In the genomic region with DNA sequence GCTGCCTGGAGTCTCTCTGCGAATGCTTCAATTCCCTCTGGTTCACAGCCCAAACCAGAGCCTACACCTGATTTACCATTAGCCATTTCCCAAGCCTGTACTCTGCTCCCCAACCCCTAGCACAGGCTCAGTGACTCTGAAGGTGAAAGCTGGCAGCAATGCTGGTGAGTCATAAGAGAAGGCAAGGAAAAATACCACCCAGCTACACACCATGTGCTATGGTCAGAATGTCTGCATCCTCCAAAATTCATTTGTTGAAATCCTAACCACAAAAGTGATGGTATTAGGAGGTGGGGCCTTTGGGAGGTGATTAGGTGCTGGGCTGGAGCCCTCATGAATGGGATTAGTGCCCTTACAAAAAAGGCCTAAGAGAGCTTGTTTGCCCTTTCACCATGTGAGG, we compare ENCODE assay signal across 19 cellular contexts.
DNase-seq lines count a peak whose midpoint lies in the region; ATAC-seq and TF ChIP-seq lines count a peak whose summit lies in the region.
"Had no signal": no experiment of that assay in that cellular context is flagged by ENCODE, and none has a peak within 500 bp of the region (broad histone marks: within the 10 kb centered on the region; RNA-seq: fewer than 3 reads in every experiment).

No MANE protein-coding gene starts in this region.

- H3K79me1 ChIP-seq in trophoblast cell (ENCODE audit: low read length): no peaks in the 10 kb centered on the region

- peak; percentile 52 for ATAC-seq in esophagus mucosa
- ATAC-seq in gastrocnemius medialis: no peak
- ATAC-seq in HG02973 (IDR thresholded peaks at IDR 0.05; ENCODE audit: unreplicated experiment): no peak
- ATAC-seq: naive thymus-derived CD8-positive, alpha-beta T cell; stimulated activated naive CD8-positive, alpha-beta T cell treated with anti-CD3 and anti-CD28 coated beads, Interleukin-15, amount 100 ng/mL, for 72 hours had no signal

- H3K4ac ChIP-seq in trophoblast cell (ENCODE audit: low read depth, low read length): no peak overlapping the region

- no peaks in the 10 kb centered on the region for H3K36me3 ChIP-seq in GM23248 (ENCODE audit: low read depth)
- H3K36me3 ChIP-seq in SJSA1: no peaks in the 10 kb centered on the region
- no peaks in the 10 kb centered on the region for H3K36me3 ChIP-seq in trophoblast cell (ENCODE audit: control insufficient read depth in 1 of 2, insufficient read depth in 2 of 2, low read length in 2 of 2)
- no peaks in the 10 kb centered on the region for H3K36me3 ChIP-seq in gastrocnemius medialis
- H3K36me3 ChIP-seq: prostate gland had no signal

- no peak overlapping the region for H2BK12ac ChIP-seq in trophoblast cell (ENCODE audit: low read length)

- H4K12ac ChIP-seq in trophoblast cell (ENCODE audit: low read depth, low read length): no peak overlapping the region

- H4K20me1 ChIP-seq in GM23248 (ENCODE audit: insufficient read depth): no peaks in the 10 kb centered on the region

- H3K27me3 ChIP-seq in GM23248 (replicated peaks; ENCODE audit: insufficient read depth): no peaks in the 10 kb centered on the region
- H3K27me3 ChIP-seq in SJSA1 (replicated peaks): no peaks in the 10 kb centered on the region
- no peaks in the 10 kb centered on the region for H3K27me3 ChIP-seq in trophoblast cell (ENCODE audit: insufficient read depth, low read length)
- no peaks in the 10 kb centered on the region for H3K27me3 ChIP-seq in gastrocnemius medialis

- no peak for TF ChIP-seq CTCF in gastrocnemius medialis (IDR thresholded peaks at IDR 0.05 in 4 of 5, conservative IDR thresholded peaks at IDR 0.05 in 1 of 5)

- H2AK5ac ChIP-seq in trophoblast cell (ENCODE audit: low read length): no peak overlapping the region

- no peak overlapping the region for H3K23ac ChIP-seq in trophoblast cell (ENCODE audit: low read length)

- no peak overlapping the region for H3K27ac ChIP-seq in GM23248
- H3K27ac ChIP-seq in SJSA1: peak overlapping the region; percentile 85
- H3K27ac ChIP-seq in trophoblast cell (ENCODE audit: low read depth, low read length): no peak overlapping the region
- no peak overlapping the region for H3K27ac ChIP-seq in gastrocnemius medialis
- H3K27ac ChIP-seq: prostate gland had no signal

- H3K4me2 ChIP-seq in GM23248 (ENCODE audit: unreplicated experiment) (no peak overlapping the region), trophoblast cell (ENCODE audit: low read length) (no peak overlapping the region)
- H3K4me2 ChIP-seq: GM23338 had no signal

- no peak overlapping the region for H2BK120ac ChIP-seq in trophoblast cell (ENCODE audit: insufficient read depth, low read length, poor library complexity)

- 75 to 82% methylated on average over 1 of the region's 1 CpG for WGBS in GM23248 (ENCODE audit: low coverage in 1 of 2, low lambda C conversion rate in 2 of 2, missing lambda C conversion rate in 2 of 2), 2 experiments
- WGBS in trophoblast cell (ENCODE audit: extremely low coverage, insufficient coverage, insufficient read length): no CpG with 5 or more reads among the region's 1 CpG

- H3K4me3 ChIP-seq in GM23248: no peak overlapping the region
- no peak overlapping the region for H3K4me3 ChIP-seq in SJSA1
- H3K4me3 ChIP-seq in trophoblast cell (ENCODE audit: low read depth, low read length): no peak overlapping the region
- H3K4me3 ChIP-seq in gastrocnemius medialis: no peak overlapping the region
- H3K4me3 ChIP-seq: GM23338, prostate gland had no signal

- peak; percentile 47 for DNase-seq in GM23248
- peak; percentile 49 to 62 for DNase-seq in SJSA1 (ENCODE audit: low read depth in 1 of 2, low spot score in 2 of 2)
- DNase-seq in trophoblast cell: peak; percentile 46 to 66
- DNase-seq in gastrocnemius medialis: no peak
- DNase-seq in putamen (ENCODE audit: low spot score): no peak
- DNase-seq in stimulated activated CD4-positive, alpha-beta T cell treated with anti-CD3 and anti-CD28 coated beads, Interleukin-1b, Interleukin-23, amount 100 ng/mL, for 48 hours: no peak
- DNase-seq: activated CD4-positive, alpha-beta T cell treated with anti-CD3 and anti-CD28 coated beads for 4 hours; activated CD8-positive, alpha-beta memory T cell treated with anti-CD3 and anti-CD28 coated beads, Interleukin-2, amount 50 U/mL, for 48 hours; activated naive CD4-positive, alpha-beta T cell treated with anti-CD3 and anti-CD28 coated beads for 36 hours; effector CD4-positive, alpha-beta T cell; GDM1; naive thymus-derived CD8-positive, alpha-beta T cell; NCI-H1436 treated with DMSO at 0.1 percent for 48 hours; stimulated activated naive CD8-positive, alpha-beta T cell treated with anti-CD3 and anti-CD28 coated beads, Interleukin-15, amount 100 ng/mL, for 72 hours; T-helper 9 cell had no signal

- H3K9ac ChIP-seq in GM23248 (no peak overlapping the region), trophoblast cell (ENCODE audit: low read length) (no peak overlapping the region)

- peaks cover 28% of the 10 kb centered on the region for H3K4me1 ChIP-seq in GM23248 (ENCODE audit: insufficient read depth)
- peaks cover 41% of the 10 kb centered on the region for H3K4me1 ChIP-seq in SJSA1 (replicated peaks)
- H3K4me1 ChIP-seq in trophoblast cell (ENCODE audit: control insufficient read depth in 1 of 2, insufficient read depth in 2 of 2, low read length in 2 of 2): peaks cover 0 to 4% of the 10 kb centered on the region in 2 experiments
- no peaks in the 10 kb centered on the region for H3K4me1 ChIP-seq in gastrocnemius medialis
- H3K4me1 ChIP-seq: prostate gland had no signal

- no peak for TF ChIP-seq POLR2A in gastrocnemius medialis (IDR thresholded peaks at IDR 0.05)

- no peak overlapping the region for H4K8ac ChIP-seq in trophoblast cell (ENCODE audit: low read depth, low read length)

- no peaks in the 10 kb centered on the region for H3K9me3 ChIP-seq in GM23248 (ENCODE audit: low read depth)
- H3K9me3 ChIP-seq in SJSA1 (replicated peaks): peaks cover 8% of the 10 kb centered on the region; the same call in 1 of the 2 replicates
- no peaks in the 10 kb centered on the region for H3K9me3 ChIP-seq in trophoblast cell (ENCODE audit: insufficient read depth, low read depth, low read length)
- H3K9me3 ChIP-seq in gastrocnemius medialis: no peaks in the 10 kb centered on the region
- H3K9me3 ChIP-seq: prostate gland had no signal

- peaks cover 11% of the 10 kb centered on the region for H3F3A ChIP-seq in GM23248 (ENCODE audit: insufficient read depth)

- no peak overlapping the region for H2AFZ ChIP-seq in GM23248
- no peak overlapping the region for H2AFZ ChIP-seq in trophoblast cell (ENCODE audit: insufficient read depth, low read length, poor library complexity)
- H2AFZ ChIP-seq: GM23338 had no signal

- no peak overlapping the region for H3K18ac ChIP-seq in trophoblast cell (ENCODE audit: low read length)

- in situ Hi-C loops in GM23248 (cut with MboI): no loop called here
- in situ Hi-C loops in gastrocnemius medialis (cut with MboI; ENCODE audit: low sequenced_read_pairs in 4 of 4): no loop called here

- H3K79me2 ChIP-seq in GM23248 (ENCODE audit: insufficient read depth): no peaks in the 10 kb centered on the region
- H3K79me2 ChIP-seq in trophoblast cell (ENCODE audit: control insufficient read depth, insufficient read depth, low read length, poor library complexity): no peaks in the 10 kb centered on the region

- intact Hi-C loops in gastrocnemius medialis (cut with DNase I; ENCODE audit: low total_unique reads): no loop called here

- no peak overlapping the region for H4K91ac ChIP-seq in trophoblast cell (ENCODE audit: low read depth, low read length)

- no peak overlapping the region for H2BK5ac ChIP-seq in trophoblast cell (ENCODE audit: low read depth, low read length, poor library complexity)

- no peaks in the 10 kb centered on the region for H3K9me2 ChIP-seq in GM23248 (ENCODE audit: insufficient read depth)

- H3K14ac ChIP-seq in trophoblast cell (ENCODE audit: low read length): no peak overlapping the region

Comparison
In these comparisons a context has a peak if more than half of its experiments do, and no peak if none do; other contexts are left out.
1. DNase-seq: peak in GM23248 (single experiment), SJSA1 (2 of 2) and trophoblast cell (2 of 2); none in gastrocnemius medialis (0 of 2), putamen (single experiment) and stimulated activated CD4-positive, alpha-beta T cell treated with anti-CD3 and anti-CD28 coated beads, Interleukin-1b, Interleukin-23, amount 100 ng/mL, for 48 hours (single experiment).